Comparison of ENCODE assay signal across 8 cellular contexts in the genomic region with DNA sequence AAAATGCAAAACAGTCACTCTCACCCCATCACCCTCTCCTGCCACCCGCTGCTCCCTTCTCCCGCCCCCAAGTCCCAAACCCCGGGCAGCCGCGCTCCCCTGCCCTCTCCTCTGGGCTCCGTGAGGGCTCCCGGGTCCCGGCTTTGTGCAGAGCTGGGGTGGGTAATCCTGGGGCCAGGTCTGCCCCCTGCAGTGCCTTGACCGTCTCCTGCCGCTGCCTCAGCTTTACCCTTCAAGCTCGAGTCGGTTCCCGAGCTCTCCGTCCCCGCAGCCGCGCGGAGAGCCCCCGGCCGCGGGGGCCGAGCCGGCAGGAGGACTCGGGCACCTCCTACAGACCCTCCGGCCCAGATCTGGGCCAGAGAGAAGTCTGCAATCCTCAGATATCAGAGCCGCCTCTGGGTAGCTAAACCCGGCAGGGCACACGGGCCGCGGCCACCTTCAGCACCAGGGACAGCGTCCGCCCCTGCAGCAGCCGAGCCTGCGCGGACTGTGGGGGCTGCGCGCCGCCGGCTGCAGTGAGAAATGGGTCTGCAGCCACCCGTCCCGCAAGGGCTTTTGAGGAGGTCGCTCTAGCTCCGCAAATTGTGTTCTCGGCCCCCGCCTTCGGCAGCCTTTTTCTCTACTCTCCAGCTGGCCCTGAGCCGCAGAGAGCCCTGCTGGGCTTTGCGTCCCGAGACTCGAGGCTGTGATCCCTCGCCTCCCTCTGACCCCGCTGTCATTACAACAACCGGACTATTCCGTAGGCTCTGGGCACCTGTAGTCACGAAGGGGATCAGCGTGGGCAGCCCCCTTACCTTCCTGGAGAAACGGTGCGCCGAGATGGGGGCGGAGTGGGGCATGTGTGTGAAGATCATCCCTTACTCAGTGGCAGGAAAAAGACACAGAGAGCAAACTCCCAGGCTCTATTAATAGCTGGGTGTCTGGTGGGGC. TPM values are rescaled to one million over a fixed set of nuclear protein-coding genes. Genes with fewer than 3 reads are reported as not detected.
DNase-seq lines count a peak whose midpoint lies in the region; ATAC-seq, FAIRE-seq and TF ChIP-seq lines count a peak whose summit lies in the region.

No MANE protein-coding gene starts in this region.

- H3K27me3 ChIP-seq in AG04450 (ENCODE audit: control insufficient read depth, insufficient read depth, low read length): peaks cover 57% of the 10 kb centered on the region
- H3K27me3 ChIP-seq in HCT116 (ENCODE audit: insufficient read depth, low read length): peaks cover 61% of the 10 kb centered on the region
- peaks cover 63% of the 10 kb centered on the region for H3K27me3 ChIP-seq in keratinocyte (ENCODE audit: control insufficient read depth, extremely low read depth, insufficient read depth, low read length)

- H3K27ac ChIP-seq in AG04450 (ENCODE audit: low read depth, low read length) (no peak overlapping the region), HCT116 (ENCODE audit: low read depth, low read length) (no peak overlapping the region), keratinocyte (ENCODE audit: control insufficient read depth, insufficient read depth, low read length) (no peak overlapping the region)

- RAD21 ChIA-PET in HCT116 (lab: Charles Lee; ENCODE audit: low non-redundant PET in 1 of 2, low total read pairs in 2 of 2, uncharacterized antibody in 2 of 2, unreplicated experiment in 2 of 2): no interaction called here

- no peaks in the 10 kb centered on the region for H3K9me1 ChIP-seq in keratinocyte (ENCODE audit: control insufficient read depth, extremely low read depth, insufficient read depth, low read length)

- no peak overlapping the region for H3K4me2 ChIP-seq in HCT116 (ENCODE audit: low read length)
- peak overlapping the region; percentile 24 for H3K4me2 ChIP-seq in keratinocyte (ENCODE audit: control insufficient read depth, extremely low read depth, insufficient read depth, low read depth, low read length)

- H3K9ac ChIP-seq in HCT116 (ENCODE audit: low read length) (no peak overlapping the region), keratinocyte (ENCODE audit: control insufficient read depth, extremely low read depth, insufficient read depth, low read length) (peak overlapping the region; percentile 6)

- H3K4me3 Mint-ChIP-seq in T-cell: peak overlapping the region in 1 of 3 donors; percentile 49

- peaks cover 5 to 12% (median 10%) of the 10 kb centered on the region in 3 donors for H3K4me1 Mint-ChIP-seq in T-cell

- dilution Hi-C loops in keratinocyte (cut with MboI; ENCODE audit: extremely low pct_ligation_motif_present, low sequenced_read_pairs): no loop called here

- H3K36me3 ChIP-seq in HCT116 (ENCODE audit: control insufficient read depth in 1 of 2, insufficient read depth in 2 of 2, low read length in 2 of 2): no peaks in the 10 kb centered on the region
- no peaks in the 10 kb centered on the region for H3K36me3 ChIP-seq in keratinocyte (ENCODE audit: control insufficient read depth in 2 of 2, extremely low read depth in 1 of 2, insufficient read depth in 2 of 2, low read length in 2 of 2)

- no peak overlapping the region for H3K27ac Mint-ChIP-seq in T-cell

- no peaks in the 10 kb centered on the region for H3K79me2 ChIP-seq in HCT116 (ENCODE audit: insufficient read depth, low read length)
- no peaks in the 10 kb centered on the region for H3K79me2 ChIP-seq in keratinocyte (ENCODE audit: control insufficient read depth, insufficient read depth, low read length)

- ATAC-seq in HCT116 (0 out of 2 replicates have a peak, but pooled peaks have one; percentile 55), T-cell (replicated peaks in 1 of 4) (peak; percentile 37 to 67 (median 46)), HG03342 (IDR thresholded peaks at IDR 0.05; ENCODE audit: unreplicated experiment) (no peak), HG02798 (IDR thresholded peaks at IDR 0.05; ENCODE audit: poor library complexity, unreplicated experiment) (no peak)

- H3K4me3 ChIP-seq in AG04450 (ENCODE audit: low read depth, low read length) (no peak overlapping the region), HCT116 (replicated peaks in 1 of 2; ENCODE audit: low read depth in 1 of 2, low read length in 2 of 2) (no peak overlapping the region), keratinocyte (ENCODE audit: control insufficient read depth in 2 of 3, extremely low read depth in 1 of 3, insufficient read depth in 2 of 3, low read depth in 1 of 3, low read length in 3 of 3) (peak overlapping the region; percentile 48 to 73 (median 50))

- peaks cover 65 to 68% of the 10 kb centered on the region in 2 donors for H3K27me3 Mint-ChIP-seq in T-cell

- no peaks in the 10 kb centered on the region for H4K20me1 ChIP-seq in HCT116 (ENCODE audit: insufficient read depth)
- H4K20me1 ChIP-seq in keratinocyte (ENCODE audit: control insufficient read depth, extremely low read depth, insufficient read depth, low read length): peaks cover 4% of the 10 kb centered on the region

- POLR2A ChIA-PET in AG04450 (lab: Yijun Ruan, JAX) (no interaction called here), HCT116 (lab: Charles Lee) (interaction anchor here (0.6 kb wide), 1 partner anchor 131 kb away, joined by 3 read pairs; no protein-coding TSS in a partner anchor), T-cell (lab: Charles Lee) (interaction anchor here in 1 of 2 donors (0.7 kb wide), 1 partner anchor 1364 kb away, joined by 3 read pairs; no protein-coding TSS in a partner anchor)

- TF ChIP-seq CTCF in AG04450 (IDR thresholded peaks at IDR 0.05; ENCODE audit: low read depth, low read length) (no peak), HCT116 (IDR thresholded peaks at IDR 0.05 in 2 of 3, conservative IDR thresholded peaks at IDR 0.05 in 1 of 3; ENCODE audit: borderline replicate concordance in 1 of 3, insufficient read depth in 1 of 3, low read depth in 2 of 3, low read length in 2 of 3) (no peak), keratinocyte (optimal IDR thresholded peaks at IDR 0.05 in 1 of 3, IDR thresholded peaks at IDR 0.05 in 1 of 3, conservative IDR thresholded peaks at IDR 0.05 in 1 of 3; ENCODE audit: extremely low read depth in 1 of 3, insufficient read depth in 2 of 3, low read length in 3 of 3) (no peak)

- peak; percentile 10 for DNase-seq in AG04450 (ENCODE audit: low read depth, low spot score)
- DNase-seq in HCT116 (ENCODE audit: low read depth, low spot score): no peak
- peak in 23 of 34 experiments; percentile 1 to 40 (median 19) for DNase-seq in T-cell
- peak; percentile 5 for DNase-seq in brain pericyte (ENCODE audit: low read depth, low spot score)
- DNase-seq in keratinocyte (ENCODE audit: low read depth, low spot score): peak; percentile 5
- peak; percentile 7 to 22 (median 16) for DNase-seq in stimulated activated CD4-positive, alpha-beta T cell treated with anti-CD3 and anti-CD28 coated beads, Interleukin-1b, Interleukin-23, amount 100 ng/mL, for 24 hours (ENCODE audit: low read depth in 4 of 4, low spot score in 1 of 4)

- H3K4me1 ChIP-seq in HCT116 (ENCODE audit: control insufficient read depth in 1 of 2, insufficient read depth in 2 of 2, low read length in 2 of 2): no peaks in the 10 kb centered on the region
- peaks cover 22% of the 10 kb centered on the region for H3K4me1 ChIP-seq in keratinocyte (ENCODE audit: control insufficient read depth, extremely low read depth, insufficient read depth, low read length)

- H3K36me3 Mint-ChIP-seq in T-cell: no peaks in the 10 kb centered on the region

- no peak for TF ChIP-seq POLR2A in HCT116 (IDR thresholded peaks at IDR 0.05; ENCODE audit: borderline replicate concordance, extremely low read depth, insufficient read depth, insufficient read length)

- CTCF ChIA-PET in AG04450 (lab: Charles Lee) (no interaction called here), HCT116 (lab: Charles Lee) (no interaction called here), T-cell (lab: Charles Lee) (no interaction called here)

- intact Hi-C loops in HCT116 (cut with micrococcal nuclease): no loop called here

- no peak for TF ChIP-seq RAD21 in HCT116 (IDR thresholded peaks at IDR 0.05; ENCODE audit: low read depth)

- no peak for FAIRE-seq in keratinocyte (lab: Jason Lieb, UNC)

- H2AFZ ChIP-seq in HCT116 (ENCODE audit: low read depth, low read length, poor library complexity, severe bottlenecking) (no peak overlapping the region), keratinocyte (ENCODE audit: control insufficient read depth, low read length) (no peak overlapping the region)

- H3K9me3 Mint-ChIP-seq in T-cell: no peaks in the 10 kb centered on the region

- no peaks in the 10 kb centered on the region for H3K9me3 ChIP-seq in AG04450 (ENCODE audit: control insufficient read depth, insufficient read depth, low read length)
- H3K9me3 ChIP-seq in HCT116 (ENCODE audit: control insufficient read depth in 1 of 2, insufficient read depth in 1 of 2, low read depth in 1 of 2, low read length in 2 of 2): no peaks in the 10 kb centered on the region
- no peaks in the 10 kb centered on the region for H3K9me3 ChIP-seq in keratinocyte (ENCODE audit: control insufficient read depth, low read depth, low read length)

- H3K9me2 ChIP-seq in HCT116 (ENCODE audit: insufficient read depth): no peaks in the 10 kb centered on the region

- no TSS peak for BruUV-seq in HCT116 (replicated peaks; lab: Mats Ljungman, UMichigan)

RNA-seq across cellular contexts. Expression of gene PRMT8, which starts 1.2 kb away (rescaled TPM):
- polyA plus RNA-seq in AG04450 (2011; rRNA removed) (not detected in 2 replicates), keratinocyte (1.0 to 4.0 TPM (median 2.7 TPM) in 3 replicates)
- polyA minus RNA-seq in AG04450 (2011; rRNA and poly(A)+ RNA removed): not detected in 2 replicates
- total RNA-seq in HCT116 (2021; ENCODE audit: unreplicated experiment) (not detected), T-cell (not detected)
- polyA plus RNA-seq in HCT116 (2012): not detected in 2 replicates
- polyA plus RNA-seq in keratinocyte (2011; ENCODE audit: low read depth): 2.4 TPM
- polyA plus RNA-seq in keratinocyte (2011; cell fraction: cytosol; rRNA removed): 2.8 and 2.9 TPM in 2 replicates
- polyA plus RNA-seq in keratinocyte (2011; cell fraction: nucleus; rRNA removed): 9.6 and 11.5 TPM in 2 replicates
- polyA plus RNA-seq in keratinocyte (2012; ENCODE audit: low replicate concordance): 0.91 and 4.3 TPM in 2 replicates
- polyA minus RNA-seq in keratinocyte: 0.79 to 5.1 TPM (median 4.7 TPM) in 3 replicates
- polyA minus RNA-seq in keratinocyte (2011; cell fraction: cytosol; rRNA and poly(A)+ RNA removed): 0.77 TPM
- polyA minus RNA-seq in keratinocyte (2011; cell fraction: nucleus; rRNA and poly(A)+ RNA removed): 3.3 and 6.8 TPM in 2 replicates

Comparison
In these comparisons a context has a peak if more than half of its experiments do, and no peak if none do; other contexts are left out.
1. H3K4me3 ChIP-seq: peak in keratinocyte (3 of 3); none in AG04450 (single experiment) and HCT116 (0 of 2).
2. ATAC-seq: peak in HCT116 (single experiment) and T-cell (4 of 4); none in HG03342 (single experiment) and HG02798 (single experiment).